ENCODE assay signal across 11 cellular contexts in genomic region chr3:75672142-75672775, GRCh38. TPM values are rescaled to one million over a fixed set of nuclear protein-coding genes. Genes with fewer than 3 reads are reported as not detected.
DNase-seq lines count a peak whose midpoint lies in the region; TF ChIP-seq lines count a peak whose summit lies in the region.
"Not testable (repeated sequence)": the region's sequence is repeated elsewhere in the genome, so short reads cannot be mapped to it uniquely, and the experiment has no call there.
"Had no signal": no experiment of that assay in that cellular context is flagged by ENCODE, and none has a peak within 500 bp of the region (broad histone marks: within the 10 kb centered on the region; RNA-seq: fewer than 3 reads in every experiment).

No MANE protein-coding gene starts in this region.

- H3F3A ChIP-seq in smooth muscle cell (ENCODE audit: low read depth) = not testable (repeated sequence)

- H3K9me3 ChIP-seq in MG63; adipocyte (ENCODE audit: control insufficient read depth, low read length); smooth muscle cell (replicated peaks; ENCODE audit: low read depth): not testable (repeated sequence)

- CTCF ChIA-PET in AG04449 (lab: Yijun Ruan, JAX) = not testable (repeated sequence)

- DNase-seq in AG04449 (ENCODE audit: low read depth, low spot score) (peak; percentile 42), H4 (ENCODE audit: low spot score) (peak; percentile 33), MG63 (peak; percentile 49), adipocyte (ENCODE audit: low read depth) (peak; percentile 93), hepatic stellate cell (ENCODE audit: low spot score) (peak; percentile 50), myocyte (ENCODE audit: low read depth) (peak; percentile 62)
- DNase-seq in epithelial cell of prostate (ENCODE audit: low read depth, low spot score); smooth muscle cell (lab: John Stamatoyannopoulos, UW; ENCODE audit: unreplicated experiment): not testable (repeated sequence)

- not testable (repeated sequence) for H3K27me3 ChIP-seq in MG63; adipocyte (replicated peaks; ENCODE audit: control insufficient read depth, insufficient read depth, low read length)
- peaks cover 44% of the 10 kb centered on the region for H3K27me3 ChIP-seq in smooth muscle cell (ENCODE audit: low read depth)

- POLR2A ChIA-PET in AG04449 (lab: Yijun Ruan, JAX) = interaction anchor here (0.6 kb wide), 1 partner anchor 484 kb away, joined by 3 read pairs; no protein-coding TSS in a partner anchor

- not testable (repeated sequence) for H3K79me2 ChIP-seq in smooth muscle cell (ENCODE audit: low read depth)

- TF ChIP-seq CTCF in AG04449 (IDR thresholded peaks at IDR 0.05; ENCODE audit: insufficient read depth, low read length, missing control alignments) = peak; percentile 48
- peak; percentile 26 for TF ChIP-seq CTCF in smooth muscle cell (IDR thresholded peaks at IDR 0.05; ENCODE audit: borderline replicate concordance, insufficient read depth, poor library complexity, severe bottlenecking)

- H3K27ac ChIP-seq in epithelial cell of prostate (peak overlapping the region; percentile 65), smooth muscle cell (ENCODE audit: low read depth) (peak overlapping the region; percentile 70)

- H3K4me2 ChIP-seq in smooth muscle cell = peak overlapping the region; percentile 90

- H3K36me3 ChIP-seq in MG63; adipocyte (ENCODE audit: control insufficient read depth, insufficient read depth, low read length, severe bottlenecking); smooth muscle cell (ENCODE audit: low read depth): not testable (repeated sequence)

- 28% methylated on average over 59 of the region's 59 CpGs for WGBS in smooth muscle cell (ENCODE audit: low lambda C conversion rate)

- not testable (repeated sequence) for H3K4me1 ChIP-seq in adipocyte (ENCODE audit: control insufficient read depth, insufficient read depth, low read length); smooth muscle cell (ENCODE audit: low read depth)

- H4K20me1 ChIP-seq in smooth muscle cell (ENCODE audit: low read depth) = not testable (repeated sequence)

- peak overlapping the region; percentile 65 for H2AFZ ChIP-seq in smooth muscle cell (ENCODE audit: low read depth)

- H3K9ac ChIP-seq in adipocyte (ENCODE audit: low read length) (peak overlapping the region; percentile 77), smooth muscle cell (ENCODE audit: low read depth) (peak overlapping the region; percentile 35)

- peak overlapping the region; percentile 64 for H3K4me3 ChIP-seq in AG04449 (ENCODE audit: low read depth, low read length)
- H3K4me3 ChIP-seq in MG63 = peak overlapping the region; percentile 30
- H3K4me3 ChIP-seq in adipocyte (ENCODE audit: low read length) = peak overlapping the region; percentile 73
- peak overlapping the region; percentile 57 for H3K4me3 ChIP-seq in smooth muscle cell

RNA-seq across cellular contexts. Expression of gene FRG2C, which starts 8.1 kb away (rescaled TPM):
- total RNA-seq in H4 (2014; rRNA removed; shearing (Covaris generic)) = not detected in 2 replicates
- not detected in 2 replicates for total RNA-seq in MG63 (2014; rRNA removed; shearing (Covaris generic); ENCODE audit: low replicate concordance)
- not detected in 2 replicates for total RNA-seq in myocyte
- polyA plus RNA-seq in myocyte (2012) = not detected
- not detected in 2 replicates for total RNA-seq in smooth muscle cell
- not detected in 2 replicates for polyA plus RNA-seq in smooth muscle cell
- total RNA-seq: activated naive CD4-positive, alpha-beta T cell treated with anti-CD3 and anti-CD28 coated beads for 36 hours; Right ventricle myocardium inferior; temporal lobe had no signal
